Comparison of ENCODE assay signal across 30 cellular contexts in genomic region chr12:121830134-121830533, GRCh38. TPM values are rescaled to one million over a fixed set of nuclear protein-coding genes. Genes with fewer than 3 reads are reported as not detected.
"Had no signal": no experiment of that assay in that cellular context is flagged by ENCODE, and none has a peak within 500 bp of the region (broad histone marks: within the 10 kb centered on the region; RNA-seq: fewer than 3 reads in every experiment).

No MANE protein-coding gene starts in this region.

- H3K27ac ChIP-seq: body of pancreas, breast epithelium, SJCRH30, SK-N-MC had no signal

- H3K27me3 ChIP-seq: adrenal gland, body of pancreas, breast epithelium, SJCRH30 had no signal

- H3K4me3 Mint-ChIP-seq: activated CD4-positive, alpha-beta T cell treated with anti-CD3 and anti-CD28 coated beads, Interleukin-2, amount 10 ng/mL, durations not matched to agents 24 days and 14 days; activated CD8-positive, alpha-beta T cell treated with anti-CD3 and anti-CD28 coated beads for 36 hours; activated T-cell treated with anti-CD3 and anti-CD28 coated beads, Interleukin-2, amount 50 U/mL, for 72 hours; T-helper 2 cell treated with Interferon-gamma antibody and Interleukin-4, amounts not matched to agents 5 μg/mL and 100 μg/mL, for 36 hours had no signal

- H3K4me3 ChIP-seq: adrenal gland, body of pancreas, breast epithelium, K562, SJCRH30, SK-N-MC had no signal

- H3K27ac Mint-ChIP-seq: activated CD4-positive, alpha-beta T cell treated with anti-CD3 and anti-CD28 coated beads, Interleukin-2, amount 10 ng/mL, durations not matched to agents 24 days and 14 days; activated CD8-positive, alpha-beta T cell treated with anti-CD3 and anti-CD28 coated beads for 36 hours; activated T-helper 2 cell treated with anti-CD3 and anti-CD28 coated beads, Interferon-gamma antibody, Interleukin-2, Interleukin-4, amounts not matched to agents 10 μg/mL and 5 μg/mL and 100 μg/mL, durations not matched to agents 14 hours and 24 hours and 36 hours; T-helper 2 cell treated with Interferon-gamma antibody and Interleukin-4, amounts not matched to agents 5 μg/mL and 100 μg/mL, for 36 hours had no signal

- H3K9me3 ChIP-seq: adrenal gland, body of pancreas, breast epithelium, SJCRH30 had no signal

- H3K4me1 ChIP-seq: adrenal gland, body of pancreas, breast epithelium, SJCRH30 had no signal

- H3K27me3 Mint-ChIP-seq: activated CD4-positive, alpha-beta T cell treated with anti-CD3 and anti-CD28 coated beads, Interleukin-2, amount 10 ng/mL, durations not matched to agents 24 days and 14 days; activated CD8-positive, alpha-beta T cell treated with anti-CD3 and anti-CD28 coated beads for 36 hours had no signal

- DNase-seq: activated CD4-positive, alpha-beta T cell treated with anti-CD3 and anti-CD28 coated beads, Interleukin-2, amount 10 ng/mL, durations not matched to agents 24 days and 14 days; activated CD4-positive, alpha-beta T cell treated with anti-CD3 and anti-CD28 coated beads, Interleukin-2, amount 50 U/mL, for 4 hours; activated CD8-positive, alpha-beta T cell treated with anti-CD3 and anti-CD28 coated beads for 36 hours; activated gamma-delta T cell; activated naive CD4-positive, alpha-beta T cell treated with Interleukin-2 at 50 U/mL for 16 hours; activated T-cell treated with anti-CD3 and anti-CD28 coated beads, Interleukin-2, amount 50 U/mL, for 1 hour; activated T-cell treated with anti-CD3 and anti-CD28 coated beads, Interleukin-2, amount 50 U/mL, for 72 hours; adrenal gland; body of pancreas; caudate nucleus; NCI-H1092 treated with DMSO at 0.1 percent for 48 hours; NCI-H146; NCI-H187; NCI-H2029 treated with DMSO at 0.1 percent for 48 hours; NCI-H2107; NCI-H2171; NCI-H446; NCI-H510A treated with DMSO at 0.1 percent for 48 hours; SHP77; SJCRH30 had no signal

- H3K9me3 Mint-ChIP-seq: activated CD4-positive, alpha-beta T cell treated with anti-CD3 and anti-CD28 coated beads, Interleukin-2, amount 10 ng/mL, durations not matched to agents 24 days and 14 days; activated CD8-positive, alpha-beta T cell treated with anti-CD3 and anti-CD28 coated beads for 36 hours; activated naive CD4-positive, alpha-beta T cell treated with anti-CD3 and anti-CD28 coated beads, Interleukin-2, amount 50 U/mL, for 72 hours; activated T-cell treated with anti-CD3 and anti-CD28 coated beads, Interleukin-2, amount 50 U/mL, for 72 hours; activated T-helper 2 cell treated with anti-CD3 and anti-CD28 coated beads, Interferon-gamma antibody, Interleukin-2, Interleukin-4, amounts not matched to agents 10 μg/mL and 5 μg/mL and 100 μg/mL, durations not matched to agents 14 hours and 24 hours and 36 hours; T-helper 2 cell treated with Interferon-gamma antibody and Interleukin-4, amounts not matched to agents 5 μg/mL and 100 μg/mL, for 36 hours had no signal

RNA-seq across cellular contexts. Expression of gene HPD, which starts 28.5 kb away (rescaled TPM):
- total RNA-seq: activated CD4-positive, alpha-beta T cell treated with anti-CD3 and anti-CD28 coated beads, Interleukin-2, amount 10 ng/mL, durations not matched to agents 24 days and 14 days; activated CD8-positive, alpha-beta memory T cell treated with anti-CD3 and anti-CD28 coated beads for 36 hours; activated CD8-positive, alpha-beta T cell treated with anti-CD3 and anti-CD28 coated beads for 36 hours; activated T-cell treated with anti-CD3 and anti-CD28 coated beads, Interleukin-2, amount 50 U/mL, for 72 hours; activated T-helper 2 cell treated with anti-CD3 and anti-CD28 coated beads, Interferon-gamma antibody, Interleukin-2, Interleukin-4, amounts not matched to agents 10 μg/mL and 5 μg/mL and 100 μg/mL, durations not matched to agents 14 hours and 24 hours and 36 hours; astrocyte; OCI-LY7; SJCRH30; T-helper 1 cell treated with Interleukin-12 subunit alpha and Interleukin-12 subunit beta and Interleukin-4 antibody, amounts not matched to agents 30 ng/mL and 1 ng/mL, for 36 hours had no signal
